Comparison of ENCODE assay signal across 8 cellular contexts in the genomic region with DNA sequence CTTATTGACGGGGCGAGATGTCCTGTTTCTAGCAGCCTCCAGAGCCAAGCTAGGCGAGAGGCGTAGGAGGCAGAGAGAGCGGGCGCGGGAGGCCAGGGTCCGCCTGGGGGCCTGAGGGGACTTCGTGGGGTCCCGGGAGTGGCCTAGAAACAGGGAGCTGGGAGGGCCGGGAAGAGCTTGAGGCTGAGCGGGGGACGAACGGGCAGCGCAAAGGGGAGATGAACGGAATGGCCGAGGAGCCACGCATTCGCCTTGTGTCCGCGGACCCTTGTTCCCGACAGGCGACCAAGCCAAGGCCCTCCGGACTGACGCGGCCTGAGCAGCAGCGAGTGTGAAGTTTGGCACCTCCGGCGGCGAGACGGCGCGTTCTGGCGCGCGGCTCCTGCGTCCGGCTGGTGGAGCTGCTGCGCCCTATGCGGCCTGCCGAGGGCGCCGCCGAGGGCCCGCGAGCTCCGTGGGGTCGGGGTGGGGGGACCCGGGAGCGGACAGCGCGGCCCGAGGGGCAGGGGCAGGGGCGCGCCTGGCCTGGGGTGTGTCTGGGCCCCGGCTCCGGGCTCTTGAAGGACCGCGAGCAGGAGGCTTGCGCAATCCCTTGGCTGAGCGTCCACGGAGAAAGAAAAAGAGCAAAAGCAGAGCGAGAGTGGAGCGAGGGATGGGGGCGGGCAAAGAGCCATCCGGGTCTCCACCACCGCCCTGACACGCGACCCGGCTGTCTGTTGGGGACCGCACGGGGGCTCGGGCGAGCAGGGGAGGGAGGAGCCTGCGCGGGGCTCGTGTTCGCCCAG. TPM values are rescaled to one million over a fixed set of nuclear protein-coding genes. Genes with fewer than 3 reads are reported as not detected.
DNase-seq lines count a peak whose midpoint lies in the region; ATAC-seq and TF ChIP-seq lines count a peak whose summit lies in the region.

No MANE protein-coding gene starts in this region.

- peak overlapping the region; percentile 94 for H3K9ac ChIP-seq in Loucy (ENCODE audit: low read depth, low read length, poor library complexity, severe bottlenecking)

- DNase-seq in COLO668 (lab: John Stamatoyannopoulos, UW; ENCODE audit: unreplicated experiment) (peak; percentile 32), ascending aorta (ENCODE audit: low spot score in 2 of 2) (peak in 1 of 2 donors; percentile 80), iris pigment epithelial cell (ENCODE audit: low read depth) (peak; percentile 61), activated gamma-delta T cell treated with Interleukin-2 at 50 U/mL for 16 hours (no peak)
- no peak for DNase-seq in activated effector memory CD4-positive, alpha-beta T cell treated with anti-CD3 and anti-CD28 coated beads, Interleukin-2, amount 50 U/mL, for 16 hours

- H3K36me3 ChIP-seq in Loucy (ENCODE audit: insufficient read depth, low read length): no peaks in the 10 kb centered on the region; the same call in 1 of the 2 replicates
- H3K36me3 ChIP-seq in ascending aorta: peaks cover 0 to 1% of the 10 kb centered on the region in 2 donors

- peaks cover 43% of the 10 kb centered on the region for H3K27me3 Mint-ChIP-seq in stimulated activated memory B cell treated with anti-CD40 and anti-IgM and Interleukin-4, amounts not matched to agents 10 μg/mL and 1 μg/mL and 100 μg/mL, for 72 hours

- H3K9me2 ChIP-seq in Loucy (replicated peaks; ENCODE audit: low read depth, low read length): no peaks in the 10 kb centered on the region

- H4K20me1 ChIP-seq in Loucy (ENCODE audit: insufficient read depth, low read length, poor library complexity, severe bottlenecking): peaks cover 32% of the 10 kb centered on the region

- TF ChIP-seq CTCF in Loucy (conservative IDR thresholded peaks at IDR 0.05; ENCODE audit: low read length) (0 out of 2 replicates have a peak, but pooled peaks have one; percentile 31), ascending aorta (IDR thresholded peaks at IDR 0.05) (peak in 2 of 3 experiments; percentile 18 to 23)

- peak overlapping the region; percentile 99 for H3K4me2 ChIP-seq in Loucy (ENCODE audit: low read depth, low read length, poor library complexity, severe bottlenecking)

- H3K4me1 Mint-ChIP-seq in stimulated activated memory B cell treated with anti-CD40 and anti-IgM and Interleukin-4, amounts not matched to agents 10 μg/mL and 1 μg/mL and 100 μg/mL, for 72 hours: peaks cover 61% of the 10 kb centered on the region

- peak overlapping the region; percentile 92 for H3K27ac Mint-ChIP-seq in stimulated activated memory B cell treated with anti-CD40 and anti-IgM and Interleukin-4, amounts not matched to agents 10 μg/mL and 1 μg/mL and 100 μg/mL, for 72 hours

- H3K36me3 Mint-ChIP-seq in stimulated activated memory B cell treated with anti-CD40 and anti-IgM and Interleukin-4, amounts not matched to agents 10 μg/mL and 1 μg/mL and 100 μg/mL, for 72 hours: peaks cover 4% of the 10 kb centered on the region

- no peak overlapping the region for H3K27ac ChIP-seq in ascending aorta

- H3K4me1 ChIP-seq in Loucy (ENCODE audit: insufficient read depth, low read length, poor library complexity, severe bottlenecking) (peaks cover 43% of the 10 kb centered on the region), ascending aorta (peaks cover 26 to 57% of the 10 kb centered on the region in 2 donors)

- ATAC-seq in stimulated activated memory B cell treated with anti-CD40 and anti-IgM and Interleukin-4, amounts not matched to agents 10 μg/mL and 1 μg/mL and 100 μg/mL, for 72 hours: no peak
- no peak for ATAC-seq in HG02870 (IDR thresholded peaks at IDR 0.05; ENCODE audit: unreplicated experiment)

- H3K4me3 ChIP-seq in Loucy (ENCODE audit: low read length, poor library complexity, severe bottlenecking) (peak overlapping the region; percentile 74), ascending aorta (peak overlapping the region; percentile 63 to 74)

- H3K27me3 ChIP-seq in Loucy (ENCODE audit: insufficient read depth, low read length, poor library complexity, severe bottlenecking) (no peaks in the 10 kb centered on the region), ascending aorta (peaks cover 32% of the 10 kb centered on the region)

- no peaks in the 10 kb centered on the region for H3K9me3 Mint-ChIP-seq in stimulated activated memory B cell treated with anti-CD40 and anti-IgM and Interleukin-4, amounts not matched to agents 10 μg/mL and 1 μg/mL and 100 μg/mL, for 72 hours

- peaks cover 4% of the 10 kb centered on the region; the same call in 1 of the 2 replicates for H3F3A ChIP-seq in Loucy (ENCODE audit: low read depth)

- peak overlapping the region; percentile 91 for H3K4me3 Mint-ChIP-seq in stimulated activated memory B cell treated with anti-CD40 and anti-IgM and Interleukin-4, amounts not matched to agents 10 μg/mL and 1 μg/mL and 100 μg/mL, for 72 hours

- intact Hi-C loops in ascending aorta (cut with DNase I): loop anchor here (5.0 kb wide), 1 partner anchor 63 kb away; a partner anchor contains a TSS

- peaks cover 57% of the 10 kb centered on the region for H3K79me2 ChIP-seq in Loucy (ENCODE audit: insufficient read depth, low read length)

- no peaks in the 10 kb centered on the region for H3K9me3 ChIP-seq in Loucy (ENCODE audit: insufficient read depth, low read depth, low read length)
- no peaks in the 10 kb centered on the region for H3K9me3 ChIP-seq in ascending aorta

- H2AFZ ChIP-seq in Loucy (ENCODE audit: low read length): no peak overlapping the region; the same call in 1 of the 2 replicates

RNA-seq across cellular contexts. Expression of a gene that starts 1.2 kb away (rescaled TPM):
- 25.7 TPM for total RNA-seq in ascending aorta

RNA-seq across cellular contexts. Expression of a gene that starts 43.5 kb away (rescaled TPM):
- 1.1 TPM for total RNA-seq in ascending aorta

Comparison
In these comparisons a context has a peak if more than half of its experiments do, and no peak if none do; other contexts are left out.
1. DNase-seq: peak in COLO668 (single experiment) and iris pigment epithelial cell (single experiment); none in activated gamma-delta T cell treated with Interleukin-2 at 50 U/mL for 16 hours (single experiment) and activated effector memory CD4-positive, alpha-beta T cell treated with anti-CD3 and anti-CD28 coated beads, Interleukin-2, amount 50 U/mL, for 16 hours (single experiment).